ENCODE assay signal across 8 cellular contexts in genomic region chr10:5442056-5442989, GRCh38. TPM values are rescaled to one million over a fixed set of nuclear protein-coding genes. Genes with fewer than 3 reads are reported as not detected.
DNase-seq lines count a peak whose midpoint lies in the region; ATAC-seq and TF ChIP-seq lines count a peak whose summit lies in the region.

No MANE protein-coding gene starts in this region.

- no peak overlapping the region for H3K4me2 ChIP-seq in hepatocyte

- H3K27ac Mint-ChIP-seq in activated T-helper 1 cell treated with anti-CD3 and anti-CD28 coated beads, Interleukin-12 subunit alpha, Interleukin-12 subunit beta, Interleukin-2, Interleukin-4 antibody, amounts not matched to agents 30 ng/mL and 10 ng/mL and 1 ng/mL, durations not matched to agents 14 hours and 24 hours and 36 hours = no peak overlapping the region

- no peaks in the 10 kb centered on the region for H3K9me2 ChIP-seq in hepatocyte (replicated peaks; ENCODE audit: insufficient read depth)

- no peaks in the 10 kb centered on the region for H4K20me1 ChIP-seq in hepatocyte (ENCODE audit: insufficient read depth, poor library complexity, severe bottlenecking)

- no peaks in the 10 kb centered on the region for H3K9me3 Mint-ChIP-seq in activated T-helper 1 cell treated with anti-CD3 and anti-CD28 coated beads, Interleukin-12 subunit alpha, Interleukin-12 subunit beta, Interleukin-2, Interleukin-4 antibody, amounts not matched to agents 30 ng/mL and 10 ng/mL and 1 ng/mL, durations not matched to agents 14 hours and 24 hours and 36 hours

- in situ Hi-C loops in ACHN (cut with HindIII; ENCODE audit: low pct_ligation_motif_present, low pct_unique_long_range_greater_than_20kb, low sequenced_read_pairs) = no loop called here

- no peaks in the 10 kb centered on the region for H3K27me3 ChIP-seq in hepatocyte

- peak; percentile 49 for DNase-seq in ACHN
- DNase-seq in EH (ENCODE audit: low read depth) = peak; percentile 63
- peak; percentile 45 for DNase-seq in NCI-H2196 (lab: John Stamatoyannopoulos, UW; ENCODE audit: unreplicated experiment)
- DNase-seq in activated T-helper 1 cell treated with anti-CD3 and anti-CD28 coated beads, Interleukin-12 subunit alpha, Interleukin-12 subunit beta, Interleukin-2, Interleukin-4 antibody, amounts not matched to agents 30 ng/mL and 10 ng/mL and 1 ng/mL, durations not matched to agents 14 hours and 24 hours and 36 hours (ENCODE audit: low spot score) = peak; percentile 27
- DNase-seq in hepatocyte (ENCODE audit: low spot score) = peak; percentile 67
- peak; percentile 2 for DNase-seq in stimulated activated naive CD4-positive, alpha-beta T cell treated with Interleukin-2 at 50 U/mL for 16 hours (lab: John Stamatoyannopoulos, UW)
- no peak for DNase-seq in omental fat pad (ENCODE audit: low spot score)
- DNase-seq in D341Med (ENCODE audit: low spot score) = no peak

- ATAC-seq in omental fat pad (ENCODE audit: low FRiP score) = no peak

- H3K4me1 Mint-ChIP-seq in activated T-helper 1 cell treated with anti-CD3 and anti-CD28 coated beads, Interleukin-12 subunit alpha, Interleukin-12 subunit beta, Interleukin-2, Interleukin-4 antibody, amounts not matched to agents 30 ng/mL and 10 ng/mL and 1 ng/mL, durations not matched to agents 14 hours and 24 hours and 36 hours (ENCODE audit: low read depth) = peaks cover 53% of the 10 kb centered on the region

- H3K4me3 ChIP-seq in hepatocyte = no peak overlapping the region

- intact Hi-C loops in activated T-helper 1 cell treated with anti-CD3 and anti-CD28 coated beads, Interleukin-12 subunit alpha, Interleukin-12 subunit beta, Interleukin-2, Interleukin-4 antibody, amounts not matched to agents 30 ng/mL and 10 ng/mL and 1 ng/mL, durations not matched to agents 14 hours and 24 hours and 36 hours (cut with micrococcal nuclease) = loop anchor here (1.0 to 10.0 kb wide), 6 partner anchors 110 to 612 kb away; partner anchors contain the start of genes GDI2 and IL15RA

- no peaks in the 10 kb centered on the region for H3K36me3 ChIP-seq in hepatocyte (replicated peaks; ENCODE audit: insufficient read depth, low read depth)

- H3K79me2 ChIP-seq in hepatocyte = peaks cover 11% of the 10 kb centered on the region

- peaks cover 9% of the 10 kb centered on the region for H3K36me3 Mint-ChIP-seq in activated T-helper 1 cell treated with anti-CD3 and anti-CD28 coated beads, Interleukin-12 subunit alpha, Interleukin-12 subunit beta, Interleukin-2, Interleukin-4 antibody, amounts not matched to agents 30 ng/mL and 10 ng/mL and 1 ng/mL, durations not matched to agents 14 hours and 24 hours and 36 hours (ENCODE audit: low read depth)

- H3K9me3 ChIP-seq in hepatocyte (ENCODE audit: low read depth) = no peaks in the 10 kb centered on the region

- TF ChIP-seq CTCF in hepatocyte (IDR thresholded peaks at IDR 0.05; ENCODE audit: poor library complexity) = peak; percentile 86
- no peak for TF ChIP-seq CTCF in omental fat pad (IDR thresholded peaks at IDR 0.05)

- H3K4me1 ChIP-seq in hepatocyte (ENCODE audit: insufficient read depth) = peaks cover 8% of the 10 kb centered on the region

- H3K27me3 Mint-ChIP-seq in activated T-helper 1 cell treated with anti-CD3 and anti-CD28 coated beads, Interleukin-12 subunit alpha, Interleukin-12 subunit beta, Interleukin-2, Interleukin-4 antibody, amounts not matched to agents 30 ng/mL and 10 ng/mL and 1 ng/mL, durations not matched to agents 14 hours and 24 hours and 36 hours (ENCODE audit: insufficient read depth) = no peaks in the 10 kb centered on the region

- peak overlapping the region; percentile 16 for H3K4me3 Mint-ChIP-seq in activated T-helper 1 cell treated with anti-CD3 and anti-CD28 coated beads, Interleukin-12 subunit alpha, Interleukin-12 subunit beta, Interleukin-2, Interleukin-4 antibody, amounts not matched to agents 30 ng/mL and 10 ng/mL and 1 ng/mL, durations not matched to agents 14 hours and 24 hours and 36 hours

- 69% methylated on average over 9 of the region's 9 CpGs for WGBS in hepatocyte (ENCODE audit: low lambda C conversion rate, missing lambda C conversion rate)

- no peak overlapping the region for H2AFZ ChIP-seq in hepatocyte

- H3K27ac ChIP-seq in hepatocyte = no peak overlapping the region

RNA-seq across cellular contexts. Expression of gene NET1, which starts 30.0 kb away (rescaled TPM):
- 37.2 and 40.3 TPM in 2 replicates for total RNA-seq in activated T-helper 1 cell treated with anti-CD3 and anti-CD28 coated beads, Interleukin-12 subunit alpha, Interleukin-12 subunit beta, Interleukin-2, Interleukin-4 antibody, amounts not matched to agents 30 ng/mL and 10 ng/mL and 1 ng/mL, durations not matched to agents 14 hours and 24 hours and 36 hours
- total RNA-seq in hepatocyte (96.4 and 99.8 TPM in 2 replicates), omental fat pad (100 to 1,000 TPM in 3 of 4 donors, 10 to 100 TPM in 1; 80.7 to 201 (median 139) TPM)
- polyA plus RNA-seq in hepatocyte = 62.5 and 67.7 TPM in 2 replicates

RNA-seq across cellular contexts. Expression of gene TUBAL3, which starts 37.7 kb away (rescaled TPM):
- total RNA-seq in activated T-helper 1 cell treated with anti-CD3 and anti-CD28 coated beads, Interleukin-12 subunit alpha, Interleukin-12 subunit beta, Interleukin-2, Interleukin-4 antibody, amounts not matched to agents 30 ng/mL and 10 ng/mL and 1 ng/mL, durations not matched to agents 14 hours and 24 hours and 36 hours = not detected in 2 replicates
- total RNA-seq in hepatocyte (1.0 and 1.7 TPM in 2 replicates), omental fat pad (not detected)
- polyA plus RNA-seq in hepatocyte = 0.58 TPM in 1 of 2 replicates, not detected in the other

RNA-seq across cellular contexts. Expression of gene CALML5, which starts 57.0 kb away (rescaled TPM):
- total RNA-seq in activated T-helper 1 cell treated with anti-CD3 and anti-CD28 coated beads, Interleukin-12 subunit alpha, Interleukin-12 subunit beta, Interleukin-2, Interleukin-4 antibody, amounts not matched to agents 30 ng/mL and 10 ng/mL and 1 ng/mL, durations not matched to agents 14 hours and 24 hours and 36 hours = not detected in 2 replicates
- total RNA-seq in hepatocyte = not detected in 2 replicates
- polyA plus RNA-seq in hepatocyte = not detected in 2 replicates
- not detected for total RNA-seq in omental fat pad

Comparison
In these comparisons a context has a peak if more than half of its experiments do, and no peak if none do; other contexts are left out.
1. DNase-seq: peak in ACHN (single experiment), EH (single experiment), NCI-H2196 (single experiment), activated T-helper 1 cell treated with anti-CD3 and anti-CD28 coated beads, Interleukin-12 subunit alpha, Interleukin-12 subunit beta, Interleukin-2, Interleukin-4 antibody, amounts not matched to agents 30 ng/mL and 10 ng/mL and 1 ng/mL, durations not matched to agents 14 hours and 24 hours and 36 hours (single experiment), hepatocyte (single experiment) and stimulated activated naive CD4-positive, alpha-beta T cell treated with Interleukin-2 at 50 U/mL for 16 hours (single experiment); none in omental fat pad (single experiment) and D341Med (single experiment).